ENCODE assay signal across 8 cellular contexts in genomic region chr18:55419939-55420664, GRCh38.
DNase-seq lines count a peak whose midpoint lies in the region; ATAC-seq, FAIRE-seq and TF ChIP-seq lines count a peak whose summit lies in the region.

No MANE protein-coding gene starts in this region.

- H3K27ac Mint-ChIP-seq in activated naive CD4-positive, alpha-beta T cell treated with anti-CD3 and anti-CD28 coated beads, Interleukin-2, amount 50 U/mL, for 72 hours: no peak overlapping the region

- H3K27ac ChIP-seq in endothelial cell of umbilical vein (ENCODE audit: insufficient read depth, low read depth, low read length) (peak overlapping the region; percentile 49), sigmoid colon (peak overlapping the region; percentile 50 to 73 (median 69))

- peak; percentile 20 for ATAC-seq in GM18907 (IDR thresholded peaks at IDR 0.05; ENCODE audit: unreplicated experiment)
- peak; percentile 19 for ATAC-seq in HG03378 (IDR thresholded peaks at IDR 0.05; ENCODE audit: unreplicated experiment)
- no peak for ATAC-seq in activated naive CD4-positive, alpha-beta T cell treated with anti-CD3 and anti-CD28 coated beads, Interleukin-2, amount 50 U/mL, for 72 hours
- no peak for ATAC-seq in HG03045 (IDR thresholded peaks at IDR 0.05; ENCODE audit: unreplicated experiment)

- CTCF ChIA-PET in endothelial cell of umbilical vein (lab: Charles Lee): interaction anchor here (1.0 to 1.9 kb wide), 5 partner anchors 32 to 152 kb away, joined by 3 to 6 read pairs (median 4); no protein-coding TSS in a partner anchor

- no peak for FAIRE-seq in endothelial cell of umbilical vein (lab: Jason Lieb, UNC)

- H3K27me3 ChIP-seq in endothelial cell of umbilical vein (ENCODE audit: control insufficient read depth in 2 of 2, insufficient read depth in 2 of 2, low read length in 2 of 2) (no peaks in the 10 kb centered on the region), sigmoid colon (no peaks in the 10 kb centered on the region)

- no peaks in the 10 kb centered on the region for H3K9me1 ChIP-seq in endothelial cell of umbilical vein (replicated peaks; ENCODE audit: control insufficient read depth, extremely low read depth, insufficient read depth, low read length)

- peak; percentile 57 for DNase-seq in endothelial cell of umbilical vein (ENCODE audit: low read depth, low spot score)
- DNase-seq in sigmoid colon: no peak
- no peak for DNase-seq in activated naive CD4-positive, alpha-beta T cell treated with anti-CD3 and anti-CD28 coated beads, Interleukin-2, amount 50 U/mL, for 72 hours (ENCODE audit: low spot score in 2 of 2)
- no peak for DNase-seq in KG1 (lab: John Stamatoyannopoulos, UW)
- DNase-seq in erythroblast (lab: John Stamatoyannopoulos, UW): no peak

- H3K4me3 ChIP-seq in endothelial cell of umbilical vein (replicated peaks in 1 of 3; ENCODE audit: insufficient read depth in 1 of 3, low read depth in 1 of 3, low read length in 3 of 3) (peak overlapping the region in 1 of 3 experiments; percentile 29), sigmoid colon (peak overlapping the region in 3 of 4 donors; percentile 1 to 13 (median 12))

- BruUV-seq in endothelial cell of umbilical vein (replicated peaks; lab: Mats Ljungman, UMichigan): TSS peak; percentile 41

- no peaks in the 10 kb centered on the region for H3K36me3 ChIP-seq in endothelial cell of umbilical vein (ENCODE audit: control insufficient read depth in 2 of 2, extremely low read depth in 1 of 2, insufficient read depth in 2 of 2, low read length in 2 of 2)
- H3K36me3 ChIP-seq in sigmoid colon: no peaks in the 10 kb centered on the region

- intact Hi-C loops in endothelial cell of umbilical vein (cut with micrococcal nuclease) (loop anchor here (2.0 to 10.0 kb wide), 3 partner anchors 59 to 1037 kb away; no protein-coding TSS in a partner anchor), sigmoid colon (cut with DNase I) (no loop called here)

- POLR2A ChIA-PET in endothelial cell of umbilical vein (lab: Charles Lee): no interaction called here

- TF ChIP-seq CTCF in endothelial cell of umbilical vein (IDR thresholded peaks at IDR 0.05; ENCODE audit: extremely low read depth in 1 of 2, insufficient read depth in 1 of 2, low read depth in 1 of 2, low read length in 2 of 2): no peak
- TF ChIP-seq CTCF in sigmoid colon (IDR thresholded peaks at IDR 0.05): no peak

- H3K79me2 ChIP-seq in endothelial cell of umbilical vein (ENCODE audit: control insufficient read depth, insufficient read depth, low read length): peaks cover 44% of the 10 kb centered on the region

- H3K9me3 ChIP-seq in endothelial cell of umbilical vein (replicated peaks; ENCODE audit: control insufficient read depth, insufficient read depth, low read length): no peaks in the 10 kb centered on the region
- H3K9me3 ChIP-seq in sigmoid colon: no peaks in the 10 kb centered on the region

- peak overlapping the region; percentile 77 for H3K4me2 ChIP-seq in endothelial cell of umbilical vein (ENCODE audit: insufficient read depth, low read length)

- TF ChIP-seq POLR2A in endothelial cell of umbilical vein (IDR thresholded peaks at IDR 0.05; ENCODE audit: low read depth, low read length): no peak
- no peak for TF ChIP-seq POLR2A in sigmoid colon (IDR thresholded peaks at IDR 0.05)
- no peak for TF ChIP-seq POLR2A in erythroblast (IDR thresholded peaks at IDR 0.05; ENCODE audit: low read length)

- TF ChIP-seq EP300 in sigmoid colon (IDR thresholded peaks at IDR 0.05): no peak

- peaks cover 38% of the 10 kb centered on the region for H3K4me1 ChIP-seq in endothelial cell of umbilical vein (ENCODE audit: control insufficient read depth, extremely low read depth, insufficient read depth, low read length)
- H3K4me1 ChIP-seq in sigmoid colon: peaks cover 0 to 35% (median 7%) of the 10 kb centered on the region in 4 donors

- no peak overlapping the region for H2AFZ ChIP-seq in endothelial cell of umbilical vein (ENCODE audit: low read depth, low read length)

- no peaks in the 10 kb centered on the region for H3K9me3 Mint-ChIP-seq in activated naive CD4-positive, alpha-beta T cell treated with anti-CD3 and anti-CD28 coated beads, Interleukin-2, amount 50 U/mL, for 72 hours

- 31% methylated on average over 7 of the region's 7 CpGs for WGBS in sigmoid colon, 2 donors

- no peaks in the 10 kb centered on the region for H4K20me1 ChIP-seq in endothelial cell of umbilical vein (replicated peaks; ENCODE audit: control insufficient read depth, extremely low read depth, insufficient read depth, low read length)

- no peaks in the 10 kb centered on the region for H3K36me3 Mint-ChIP-seq in activated naive CD4-positive, alpha-beta T cell treated with anti-CD3 and anti-CD28 coated beads, Interleukin-2, amount 50 U/mL, for 72 hours

- dilution Hi-C loops in endothelial cell of umbilical vein (cut with MboI; ENCODE audit: extremely low pct_ligation_motif_present, low sequenced_read_pairs): no loop called here

- H3K9ac ChIP-seq in endothelial cell of umbilical vein (replicated peaks; ENCODE audit: extremely low read depth, insufficient read depth, low read length): peak overlapping the region; percentile 30

TF ChIP-seq in endothelial cell of umbilical vein, 7 proteins besides CTCF, POLR2A, EP300 and RAD21:
- TF ChIP-seq EZH2 (IDR thresholded peaks at IDR 0.05; ENCODE audit: borderline replicate concordance, low read depth, low read length, severe bottlenecking): no peak
- no peak for TF ChIP-seq GATA2 (IDR thresholded peaks at IDR 0.05; ENCODE audit: insufficient read depth, insufficient read length, low read depth, low read length)
- TF ChIP-seq MAX (IDR thresholded peaks at IDR 0.05; ENCODE audit: insufficient read depth, insufficient read length): no peak
- no peak for TF ChIP-seq POLR2AphosphoS5 (IDR thresholded peaks at IDR 0.05; ENCODE audit: insufficient read depth, low read depth, low read length)
- TF ChIP-seq JUN (IDR thresholded peaks at IDR 0.05; ENCODE audit: borderline replicate concordance, insufficient read depth, insufficient read length, low read depth): no peak
- no peak for TF ChIP-seq FOS (IDR thresholded peaks at IDR 0.05; ENCODE audit: borderline replicate concordance, insufficient read depth, low read length)
- TF ChIP-seq MYC (IDR thresholded peaks at IDR 0.05; ENCODE audit: low read depth, low read length): no peak

Comparison
In these comparisons a context has a peak if more than half of its experiments do, and no peak if none do; other contexts are left out.
1. ATAC-seq: peak in GM18907 (single experiment) and HG03378 (single experiment); none in activated naive CD4-positive, alpha-beta T cell treated with anti-CD3 and anti-CD28 coated beads, Interleukin-2, amount 50 U/mL, for 72 hours (0 of 2) and HG03045 (single experiment).